ENCODE assay signal across 12 cellular contexts in genomic region chr21:31612889-31613785, GRCh38. TPM values are rescaled to one million over a fixed set of nuclear protein-coding genes. Genes with fewer than 3 reads are reported as not detected.
DNase-seq lines count a peak whose midpoint lies in the region; FAIRE-seq and TF ChIP-seq lines count a peak whose summit lies in the region.
"Had no signal": no experiment of that assay in that cellular context is flagged by ENCODE, and none has a peak within 500 bp of the region (broad histone marks: within the 10 kb centered on the region; RNA-seq: fewer than 3 reads in every experiment).

No MANE protein-coding gene starts in this region.

- peaks cover 20% of the 10 kb centered on the region for H3K9me3 Mint-ChIP-seq in dendritic cell treated with granulocyte-macrophage colony-stimulating factor and Interleukin-4, amounts not matched to agents 40 ng/mL and 50 ng/mL, for 4 days
- H3K9me3 Mint-ChIP-seq in nephron progenitor cell (peaks cover 24% of the 10 kb centered on the region), progenitor cell of endocrine pancreas (ENCODE audit: low read depth) (no peaks in the 10 kb centered on the region)

- H3K4me1 Mint-ChIP-seq in dendritic cell treated with granulocyte-macrophage colony-stimulating factor and Interleukin-4, amounts not matched to agents 40 ng/mL and 50 ng/mL, for 4 days (ENCODE audit: low read depth): peaks cover 12% of the 10 kb centered on the region
- H3K4me1 Mint-ChIP-seq in nephron progenitor cell: peaks cover 25% of the 10 kb centered on the region
- no peaks in the 10 kb centered on the region for H3K4me1 Mint-ChIP-seq in progenitor cell of endocrine pancreas (ENCODE audit: low read depth)

- H3K4me3 Mint-ChIP-seq in dendritic cell treated with granulocyte-macrophage colony-stimulating factor and Interleukin-4, amounts not matched to agents 40 ng/mL and 50 ng/mL, for 4 days: peak overlapping the region; percentile 13
- H3K4me3 Mint-ChIP-seq in nephron progenitor cell (no peak overlapping the region), progenitor cell of endocrine pancreas (ENCODE audit: low read depth) (no peak overlapping the region)

- intact Hi-C loops in dendritic cell treated with granulocyte-macrophage colony-stimulating factor and Interleukin-4, amounts not matched to agents 40 ng/mL and 50 ng/mL, for 4 days (cut with micrococcal nuclease): no loop called here
- intact Hi-C loops in uterus (cut with DNase I; ENCODE audit: low total_unique reads): no loop called here

- H3K27me3 Mint-ChIP-seq in dendritic cell treated with granulocyte-macrophage colony-stimulating factor and Interleukin-4, amounts not matched to agents 40 ng/mL and 50 ng/mL, for 4 days: peaks cover 12% of the 10 kb centered on the region
- peaks cover 8% of the 10 kb centered on the region for H3K27me3 Mint-ChIP-seq in nephron progenitor cell (ENCODE audit: low read depth, poor library complexity)
- peaks cover 3% of the 10 kb centered on the region for H3K27me3 Mint-ChIP-seq in progenitor cell of endocrine pancreas

- no peaks in the 10 kb centered on the region for H3K4me1 ChIP-seq in uterus

- no peaks in the 10 kb centered on the region for H3K36me3 ChIP-seq in uterus
- H3K36me3 ChIP-seq: cardiac muscle cell, ovary had no signal

- peak overlapping the region; percentile 45 for H3K27ac Mint-ChIP-seq in dendritic cell treated with granulocyte-macrophage colony-stimulating factor and Interleukin-4, amounts not matched to agents 40 ng/mL and 50 ng/mL, for 4 days
- H3K27ac Mint-ChIP-seq in nephron progenitor cell (peak overlapping the region; percentile 61), progenitor cell of endocrine pancreas (no peak overlapping the region)

- no peaks in the 10 kb centered on the region for H3K27me3 ChIP-seq in uterus
- H3K27me3 ChIP-seq: cardiac muscle cell, ovary had no signal

- TF ChIP-seq CTCF in nephron progenitor cell (IDR thresholded peaks at IDR 0.05) (no peak), progenitor cell of endocrine pancreas (IDR thresholded peaks at IDR 0.05; ENCODE audit: unreplicated experiment) (no peak), uterus (IDR thresholded peaks at IDR 0.05) (no peak)

- peak; percentile 37 for DNase-seq in AG20443 (ENCODE audit: low spot score)
- no peak for DNase-seq in HTR-8/SVneo (ENCODE audit: insufficient read length, low spot score)
- no peak for DNase-seq in nephron progenitor cell
- DNase-seq in iPS-NIHi11 (ENCODE audit: low spot score): no peak
- no peak for DNase-seq in NCI-H146 treated with DMSO at 0.1 percent for 48 hours (lab: John Stamatoyannopoulos, UW; ENCODE audit: unreplicated experiment)
- DNase-seq in progenitor cell of endocrine pancreas (ENCODE audit: low spot score, unreplicated experiment): no peak
- no peak for DNase-seq in uterus
- DNase-seq: NCI-H2081 treated with DMSO at 0.1 percent for 48 hours; ovary; stimulated activated CD4-positive, alpha-beta T cell treated with anti-CD3 and anti-CD28 coated beads, Interleukin-4, amount 100 ng/mL, for 1 hour had no signal

- H3K9me3 ChIP-seq in uterus: no peaks in the 10 kb centered on the region
- H3K9me3 ChIP-seq: ovary had no signal

- no peak overlapping the region for H3K4me3 ChIP-seq in uterus
- H3K4me3 ChIP-seq: cardiac muscle cell, ovary had no signal

- no peak for TF ChIP-seq POLR2A in uterus (IDR thresholded peaks at IDR 0.05)

- no peaks in the 10 kb centered on the region for H3K36me3 Mint-ChIP-seq in dendritic cell treated with granulocyte-macrophage colony-stimulating factor and Interleukin-4, amounts not matched to agents 40 ng/mL and 50 ng/mL, for 4 days (ENCODE audit: low read depth)
- H3K36me3 Mint-ChIP-seq in nephron progenitor cell (ENCODE audit: low read depth) (no peaks in the 10 kb centered on the region), progenitor cell of endocrine pancreas (ENCODE audit: insufficient read depth) (no peaks in the 10 kb centered on the region)

- FAIRE-seq in HTR-8/SVneo (lab: Jason Lieb, UNC): peak; percentile 33

- H3K27ac ChIP-seq in uterus: no peak overlapping the region
- H3K27ac ChIP-seq: cardiac muscle cell, ovary had no signal

RNA-seq across cellular contexts. Expression of gene SOD1, which starts 46.4 kb away (rescaled TPM):
- total RNA-seq in progenitor cell of endocrine pancreas: 164 and 176 TPM in 2 replicates
- 100 to 1,000 TPM in 3 of 4 donors, 10 to 100 TPM in 1; 87.6 to 156 (median 140) TPM for total RNA-seq in uterus
